Comparison of ENCODE assay signal across 8 cellular contexts in the genomic region with DNA sequence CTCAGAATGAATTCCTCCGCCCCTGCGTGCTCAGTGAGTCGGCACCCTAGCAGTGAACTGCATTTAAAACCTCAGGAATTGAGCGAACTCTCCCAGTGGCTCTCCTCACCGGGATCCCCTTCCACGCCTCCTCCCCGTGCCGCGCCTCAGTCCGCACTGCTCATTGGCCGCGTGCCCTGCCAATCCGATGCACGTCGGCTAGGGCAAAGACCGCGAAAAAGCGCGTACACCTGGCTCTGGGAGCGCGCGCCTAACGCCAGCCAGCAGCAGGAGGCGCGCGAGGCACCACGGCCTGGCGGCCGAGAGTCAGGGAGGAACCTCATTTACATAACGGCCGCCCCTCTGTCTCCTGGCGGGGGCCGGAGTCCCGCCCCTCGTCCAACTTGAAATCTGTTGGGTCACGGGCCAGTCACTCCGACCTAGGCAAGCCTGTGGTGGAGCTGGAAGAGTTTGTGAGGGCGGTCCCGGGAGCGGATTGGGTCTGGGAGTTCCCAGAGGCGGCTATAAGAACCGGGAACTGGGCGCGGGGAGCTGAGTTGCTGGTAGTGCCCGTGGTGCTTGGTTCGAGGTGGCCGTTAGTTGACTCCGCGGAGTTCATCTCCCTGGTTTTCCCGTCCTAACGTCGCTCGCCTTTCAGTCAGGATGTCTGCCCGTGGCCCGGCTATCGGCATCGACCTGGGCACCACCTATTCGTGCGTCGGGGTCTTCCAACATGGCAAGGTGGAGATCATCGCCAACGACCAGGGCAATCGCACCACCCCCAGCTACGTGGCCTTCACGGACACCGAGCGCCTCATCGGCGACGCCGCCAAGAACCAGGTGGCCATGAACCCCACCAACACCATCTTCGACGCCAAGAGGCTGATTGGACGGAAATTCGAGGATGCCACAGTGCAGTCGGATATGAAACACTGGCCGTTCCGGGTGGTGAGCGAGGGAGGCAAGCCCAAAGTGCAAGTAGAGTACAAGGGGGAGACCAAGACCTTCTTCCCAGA. TPM values are rescaled to one million over a fixed set of nuclear protein-coding genes. Genes with fewer than 3 reads are reported as not detected.
DNase-seq lines count a peak whose midpoint lies in the region; ATAC-seq and TF ChIP-seq lines count a peak whose summit lies in the region.

HSPA2 (plus strand) TSS at position 534 of the 995 bp plus-strand sequence; CDS start at position 643, 109 bp downstream.

- peak within 1 kb of the TSS; percentile 69 for H3K4me3 ChIP-seq in AG04450 (ENCODE audit: low read depth, low read length)
- peak within 1 kb of the TSS; percentile 47 for H3K4me3 ChIP-seq in ectodermal cell (ENCODE audit: insufficient read depth, low read depth, low read length)
- H3K4me3 ChIP-seq in lower lobe of right lung, result peak within 1 kb of the TSS; percentile 78

- H3K27me3 ChIP-seq in AG04450 (ENCODE audit: control insufficient read depth, insufficient read depth, low read length) (peaks cover 10% of the 10 kb centered on the region), ectodermal cell (ENCODE audit: control insufficient read depth, insufficient read depth, low read length, poor library complexity, severe bottlenecking) (peaks cover 44% of the 10 kb centered on the region), lower lobe of right lung (ENCODE audit: low read depth) (peaks cover 10% of the 10 kb centered on the region)

- H3K36me3 ChIP-seq in ectodermal cell (ENCODE audit: control insufficient read depth, insufficient read depth, low read length) (no peaks in the 10 kb centered on the region), lower lobe of right lung (no peaks in the 10 kb centered on the region)

- peak within 1 kb of the TSS; percentile 92 for H3K27ac Mint-ChIP-seq in activated CD8-positive, alpha-beta T cell treated with anti-CD3 and anti-CD28 coated beads, Interleukin-2, amount 10 ng/mL, durations not matched to agents 7 days and 5 days

- H3K4me1 Mint-ChIP-seq in activated CD8-positive, alpha-beta T cell treated with anti-CD3 and anti-CD28 coated beads, Interleukin-2, amount 10 ng/mL, durations not matched to agents 7 days and 5 days (ENCODE audit: low read depth), result peaks cover 33% of the 10 kb centered on the region

- peak; percentile 86 for TF ChIP-seq CTCF in AG04450 (IDR thresholded peaks at IDR 0.05; ENCODE audit: low read depth, low read length)
- TF ChIP-seq CTCF in lower lobe of right lung (IDR thresholded peaks at IDR 0.05), result peak; percentile 86

- H3K36me3 Mint-ChIP-seq in activated CD8-positive, alpha-beta T cell treated with anti-CD3 and anti-CD28 coated beads, Interleukin-2, amount 10 ng/mL, durations not matched to agents 7 days and 5 days (ENCODE audit: low read depth), result peaks cover 21% of the 10 kb centered on the region

- CTCF ChIA-PET in AG04450 (lab: Charles Lee), result interaction anchor here (0.5 to 6.1 kb wide), 38 partner anchors 9 to 1153 kb away, joined by 3 to 73 read pairs (median 4); partner anchors contain the start of gene MTHFD1
- CTCF ChIA-PET in activated CD8-positive, alpha-beta T cell treated with anti-CD3 and anti-CD28 coated beads, Interleukin-2, amount 10 ng/mL, durations not matched to agents 7 days and 5 days (lab: Charles Lee), result interaction anchor here (0.6 to 3.9 kb wide), 11 partner anchors 14 to 480 kb away, joined by 3 to 21 read pairs (median 3); partner anchors contain the start of gene ZBTB25

- DNase-seq in AG04450 (ENCODE audit: low read depth, low spot score) (peak; percentile 99), NCI-H69 (lab: John Stamatoyannopoulos, UW) (peak; percentile 99), lower lobe of right lung (peak; percentile 99)
- peak; percentile 96 for DNase-seq in activated CD8-positive, alpha-beta T cell treated with anti-CD3 and anti-CD28 coated beads, Interleukin-2, amount 10 ng/mL, durations not matched to agents 7 days and 5 days
- DNase-seq in stimulated activated CD4-positive, alpha-beta T cell treated with anti-CD3 and anti-CD28 coated beads, TNF-alpha, amount 100 ng/mL, for 24 hours (ENCODE audit: low read depth in 3 of 3), result peak; percentile 89 to 96 (median 91)

- peak within 1 kb of the TSS; percentile 89 for H3K4me3 Mint-ChIP-seq in activated CD8-positive, alpha-beta T cell treated with anti-CD3 and anti-CD28 coated beads, Interleukin-2, amount 10 ng/mL, durations not matched to agents 7 days and 5 days

- 20 to 21% methylated on average over 79 of the region's 79 CpGs for WGBS in ectodermal cell, 2 experiments

- H3K9me3 ChIP-seq in AG04450 (ENCODE audit: control insufficient read depth, insufficient read depth, low read length) (peaks cover 14% of the 10 kb centered on the region), ectodermal cell (ENCODE audit: control insufficient read depth, low read length) (no peaks in the 10 kb centered on the region), lower lobe of right lung (peaks cover 7% of the 10 kb centered on the region)

- ATAC-seq in GM19025 (IDR thresholded peaks at IDR 0.05; ENCODE audit: low read depth, unreplicated experiment) (peak; percentile 94), HG03354 (IDR thresholded peaks at IDR 0.05; ENCODE audit: poor library complexity, severe bottlenecking, unreplicated experiment) (peak; percentile 96), lower lobe of right lung (peak; percentile 97 to 99)
- peak; percentile 93 for ATAC-seq in activated CD8-positive, alpha-beta T cell treated with anti-CD3 and anti-CD28 coated beads, Interleukin-2, amount 10 ng/mL, durations not matched to agents 7 days and 5 days

- peaks cover 41% of the 10 kb centered on the region for H3K27me3 Mint-ChIP-seq in activated CD8-positive, alpha-beta T cell treated with anti-CD3 and anti-CD28 coated beads, Interleukin-2, amount 10 ng/mL, durations not matched to agents 7 days and 5 days (ENCODE audit: low read depth)

- H3K9me3 Mint-ChIP-seq in activated CD8-positive, alpha-beta T cell treated with anti-CD3 and anti-CD28 coated beads, Interleukin-2, amount 10 ng/mL, durations not matched to agents 7 days and 5 days (ENCODE audit: insufficient read depth), result no peaks in the 10 kb centered on the region

- H3K27ac ChIP-seq in AG04450 (ENCODE audit: low read depth, low read length) (peak within 1 kb of the TSS; percentile 89), ectodermal cell (ENCODE audit: insufficient read depth, low read depth, low read length, poor library complexity, severe bottlenecking) (peak within 1 kb of the TSS; percentile 84), lower lobe of right lung (peak within 1 kb of the TSS; percentile 85)

- POLR2A ChIA-PET in AG04450 (lab: Yijun Ruan, JAX), result interaction anchor here (0.7 to 3.2 kb wide), 25 partner anchors 8 to 874 kb away, joined by 3 to 35 read pairs (median 4); partner anchors contain the start of genes FNTB, MTHFD1, PPP1R36 and ZBTB1
- POLR2A ChIA-PET in activated CD8-positive, alpha-beta T cell treated with anti-CD3 and anti-CD28 coated beads, Interleukin-2, amount 10 ng/mL, durations not matched to agents 7 days and 5 days (lab: Charles Lee), result interaction anchor here (1.0 to 3.1 kb wide), 4 partner anchors 11 to 203 kb away, joined by 3 to 16 read pairs (median 5); partner anchors contain the start of genes ZBTB1 and ZBTB25

- peaks cover 5% of the 10 kb centered on the region for H3K4me1 ChIP-seq in ectodermal cell (ENCODE audit: control insufficient read depth, insufficient read depth, low read length)
- H3K4me1 ChIP-seq in lower lobe of right lung, result peaks cover 4% of the 10 kb centered on the region

- intact Hi-C loops in lower lobe of right lung (cut with DNase I), result no loop called here

RNA-seq across cellular contexts. Expression of gene HSPA2, which starts in this region (rescaled TPM):
- 18.2 and 21.4 TPM in 2 replicates for polyA plus RNA-seq in AG04450 (2011; rRNA removed)
- polyA minus RNA-seq in AG04450 (2011; rRNA and poly(A)+ RNA removed), result 15.6 and 18.6 TPM in 2 replicates
- total RNA-seq in activated CD8-positive, alpha-beta T cell treated with anti-CD3 and anti-CD28 coated beads, Interleukin-2, amount 10 ng/mL, durations not matched to agents 7 days and 5 days, result 1 to 10 TPM; 1.7 to 2.2 TPM
- 9.3 TPM for polyA plus RNA-seq in ectodermal cell (2013, experiment 1 of 4)
- 7.5 TPM for polyA plus RNA-seq in ectodermal cell (2013, experiment 2 of 4)
- polyA plus RNA-seq in ectodermal cell (2013, experiment 3 of 4), result 7.3 TPM
- polyA plus RNA-seq in ectodermal cell (2013, experiment 4 of 4), result 8.7 TPM
- 11.4 TPM for total RNA-seq in lower lobe of right lung

Comparison
In these comparisons a context has a peak if more than half of its experiments do, and no peak if none do; other contexts are left out.
1. Peak in every context shown above with its lines: DNase-seq, ATAC-seq, H3K4me3 ChIP-seq and H3K27ac ChIP-seq.